16 cellular contexts compared by ENCODE assay signal in genomic region chr22:40122792-40123191, GRCh38.
"Had no signal": no experiment of that assay in that cellular context is flagged by ENCODE, and none has a peak within 500 bp of the region (broad histone marks: within the 10 kb centered on the region; RNA-seq: fewer than 3 reads in every experiment).

No MANE protein-coding gene starts in this region.

- H3K27me3 ChIP-seq: brain microvascular endothelial cell, foreskin keratinocyte, neutrophil, tibial nerve, vagina had no signal

- H3K27me3 Mint-ChIP-seq: activated B cell treated with CpG ODN at 0.5 μM for 24 hours; activated naive CD4-positive, alpha-beta T cell treated with anti-CD3 and anti-CD28 coated beads, Interleukin-2, amount 50 U/mL, for 24 hours; stimulated activated naive B cell treated with anti-CD40 and anti-IgM and Interleukin-4, amounts not matched to agents 10 μg/mL and 1 μg/mL and 100 μg/mL, for 72 hours had no signal

- H3K4me3 Mint-ChIP-seq: activated B cell treated with CpG ODN at 0.5 μM for 24 hours; activated naive CD4-positive, alpha-beta T cell treated with anti-CD3 and anti-CD28 coated beads, Interleukin-2, amount 50 U/mL, for 24 hours; stimulated activated naive B cell treated with anti-CD40 and anti-IgM and Interleukin-4, amounts not matched to agents 10 μg/mL and 1 μg/mL and 100 μg/mL, for 72 hours had no signal

- H3K79me2 ChIP-seq: parathyroid adenoma had no signal

- ATAC-seq: foreskin keratinocyte, lower lobe of right lung had no signal

- H3K36me3 ChIP-seq: brain microvascular endothelial cell had no signal

- H3K4me1 ChIP-seq: foreskin keratinocyte, parathyroid adenoma, vagina had no signal

- DNase-seq: activated B cell treated with CpG ODN at 0.5 μM for 24 hours; activated effector memory CD4-positive, alpha-beta T cell treated with Interleukin-2 at 50 U/mL for 16 hours; brain microvascular endothelial cell; effector CD8-positive, alpha-beta T cell; foreskin keratinocyte; hypothalamus; lower lobe of right lung; midbrain; retina; stimulated activated naive B cell treated with anti-CD40 and anti-IgM and Interleukin-4, amounts not matched to agents 10 μg/mL and 1 μg/mL and 100 μg/mL, for 72 hours had no signal

- H3K9ac ChIP-seq: parathyroid adenoma had no signal

- H3K9me3 ChIP-seq: lower lobe of right lung, neutrophil, tibial nerve, vagina had no signal

- H3K27ac Mint-ChIP-seq: activated B cell treated with CpG ODN at 0.5 μM for 24 hours had no signal

- H2AFZ ChIP-seq: parathyroid adenoma had no signal

- H3K27ac ChIP-seq: brain microvascular endothelial cell, foreskin keratinocyte, lower lobe of right lung, parathyroid adenoma, SK-N-MC, tibial nerve, vagina had no signal

- H3K9me3 Mint-ChIP-seq: activated B cell treated with CpG ODN at 0.5 μM for 24 hours; activated naive CD4-positive, alpha-beta T cell treated with anti-CD3 and anti-CD28 coated beads, Interleukin-2, amount 50 U/mL, for 24 hours; stimulated activated naive B cell treated with anti-CD40 and anti-IgM and Interleukin-4, amounts not matched to agents 10 μg/mL and 1 μg/mL and 100 μg/mL, for 72 hours had no signal

- H3K4me3 ChIP-seq: lower lobe of right lung, SK-N-MC, tibial nerve, vagina had no signal
